ENCODE assay signal across 8 cellular contexts in the genomic region with DNA sequence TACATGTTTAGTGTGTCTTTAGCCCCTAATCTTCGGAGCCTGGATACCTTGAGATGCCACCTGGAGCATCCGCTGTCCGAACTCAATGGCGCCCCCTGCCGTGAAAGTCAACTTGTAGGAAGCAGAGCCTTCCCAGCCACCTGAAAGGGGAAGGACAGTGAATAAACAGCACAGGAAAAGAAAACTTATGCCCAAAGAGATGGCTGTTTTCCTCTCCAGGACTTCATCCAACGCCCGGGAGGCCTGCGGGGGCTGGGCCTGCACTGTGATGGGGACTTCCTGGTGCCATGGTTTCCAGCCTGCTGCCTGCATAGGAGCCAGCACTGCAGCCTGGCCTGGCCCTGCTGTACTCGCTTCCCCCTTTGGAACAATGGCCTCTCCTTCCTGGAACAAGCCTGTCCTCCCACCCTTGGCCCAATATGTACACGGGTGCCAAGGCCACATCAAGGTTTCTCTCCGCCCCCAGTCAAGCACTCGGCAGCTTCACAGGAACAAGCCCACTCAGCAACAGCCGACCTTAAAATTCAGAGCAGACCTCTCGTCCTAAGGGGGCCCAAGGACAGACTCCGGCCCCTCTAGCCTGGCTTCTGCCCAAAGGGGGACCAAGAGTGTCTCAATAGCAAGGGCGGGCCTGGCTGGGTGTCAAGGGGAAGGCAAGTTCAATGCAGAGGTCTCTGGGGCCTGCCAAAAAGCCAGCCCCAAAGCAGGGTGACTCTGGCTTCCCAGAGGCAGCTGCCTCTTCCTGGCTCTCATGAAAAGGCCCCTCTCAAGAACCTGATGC. TPM values are rescaled to one million over a fixed set of nuclear protein-coding genes. Genes with fewer than 3 reads are reported as not detected.
A peak's percentile ranks its signal among the peaks of the same experiment; 100 is the strongest.
DNase-seq lines count a peak whose midpoint lies in the region; ATAC-seq, FAIRE-seq and TF ChIP-seq lines count a peak whose summit lies in the region.

No MANE protein-coding gene starts in this region.

- no TSS peak for BruUV-seq in HepG2 (replicated peaks; lab: Mats Ljungman, UMichigan)

- 29% methylated on average over 13 of the region's 16 CpGs for WGBS in HepG2 (ENCODE audit: low lambda C conversion rate)

- in situ Hi-C loops in HepG2 (cut with HindIII; ENCODE audit: extremely low pct_ligation_motif_present, low pct_unique_long_range_greater_than_20kb): no loop called here

- DNase-seq in EH (ENCODE audit: low read depth) (peak; percentile 36), NCI-H1092 treated with DMSO at 0.1 percent for 48 hours (lab: John Stamatoyannopoulos, UW) (peak; percentile 47), WERI-Rb-1 (peak; percentile 94), bronchial epithelial cell (ENCODE audit: low read depth) (peak; percentile 58), HepG2 (ENCODE audit: low spot score) (peak; percentile 80), GOT3 (lab: John Stamatoyannopoulos, UW) (no peak)
- DNase-seq in stimulated activated CD4-positive, alpha-beta T cell treated with anti-CD3 and anti-CD28 coated beads, TNF-alpha, amount 100 ng/mL, for 48 hours (ENCODE audit: low read depth in 3 of 3): peak; percentile 63 to 84 (median 83)

- peaks cover 7% of the 10 kb centered on the region for H3K79me2 ChIP-seq in HepG2 (ENCODE audit: insufficient read depth, low read length)

- 0 out of 2 replicates have a peak, but pooled peaks cover 2% of the 10 kb centered on the region for H4K20me1 ChIP-seq in HepG2 (ENCODE audit: insufficient read depth, low read length)

- H3K9me3 ChIP-seq in WERI-Rb-1 (ENCODE audit: severe bottlenecking) (no peaks in the 10 kb centered on the region), HepG2 (ENCODE audit: low read length) (no peaks in the 10 kb centered on the region)

- TF ChIP-seq EP300 in HepG2 (IDR thresholded peaks at IDR 0.05; ENCODE audit: low read depth in 2 of 2, low read length in 2 of 2): peak in 1 of 2 experiments; percentile 28; a peak in 1 of 4 replicates
- TF ChIP-seq EP300 in HepG2 (CRISPR knock-in tag; IDR thresholded peaks at IDR 0.05; ENCODE audit: borderline replicate concordance): no peak; the same call in 1 of the 2 replicates

- H3K27ac ChIP-seq in WERI-Rb-1 (no peak overlapping the region; the same call in 1 of the 2 replicates), HepG2 (ENCODE audit: extremely low read length, insufficient read depth, low read length) (peak overlapping the region; percentile 69)

- intact Hi-C loops in HepG2 (cut with micrococcal nuclease; ENCODE audit: unreplicated experiment): no loop called here

- POLR2A ChIA-PET in HepG2 (lab: Yijun Ruan, JAX): interaction anchor here (0.6 to 7.7 kb wide), 18 partner anchors 8 to 181 kb away, joined by 3 to 229 read pairs (median 4); a partner anchor contains a TSS

- H3K4me3 ChIP-seq in WERI-Rb-1 (ENCODE audit: low read depth, low read length) (no peak overlapping the region), bronchial epithelial cell (ENCODE audit: low read depth, low read length) (no peak overlapping the region), HepG2 (replicated peaks in 1 of 3; ENCODE audit: insufficient read depth in 1 of 3, low read depth in 2 of 3, low read length in 3 of 3) (peak overlapping the region in 1 of 3 experiments; percentile 29; a peak in 1 of 6 replicates)

- CTCF ChIA-PET in HepG2 (lab: Yijun Ruan, JAX; ENCODE audit: low intra/inter-chr PET ratio, low total read pairs): interaction anchor here (1.2 to 1.9 kb wide), 3 partner anchors 19 to 28 kb away, joined by 3 to 6 read pairs (median 4); no protein-coding TSS in a partner anchor

- peak overlapping the region; percentile 36 for H3K9ac ChIP-seq in HepG2 (ENCODE audit: insufficient read depth, low read depth, low read length)

- TF ChIP-seq RAD21 in HepG2 (CRISPR knock-in tag; IDR thresholded peaks at IDR 0.05): peak; percentile 51; the same call in 1 of the 2 replicates

- FAIRE-seq in bronchial epithelial cell (lab: Jason Lieb, UNC) (peak; percentile 43), HepG2 (lab: Jason Lieb, UNC) (peak; percentile 40)

- H3K4me1 ChIP-seq in HepG2 (ENCODE audit: insufficient read depth, low read length): peaks cover 68% of the 10 kb centered on the region

- H2AFZ ChIP-seq in HepG2 (ENCODE audit: low read length): no peak overlapping the region

- TF ChIP-seq POLR2A in HepG2 (IDR thresholded peaks at IDR 0.05; ENCODE audit: insufficient read depth in 1 of 2, low read depth in 2 of 2, low read length in 2 of 2): no peak

- H3K36me3 ChIP-seq in WERI-Rb-1 (peaks cover 71% of the 10 kb centered on the region), bronchial epithelial cell (ENCODE audit: control insufficient read depth, insufficient read depth, low read length) (peaks cover 34% of the 10 kb centered on the region), HepG2 (replicated peaks in 1 of 2; ENCODE audit: control insufficient read depth in 1 of 2, insufficient read depth in 2 of 2, low read length in 2 of 2) (peaks cover 9 to 34% of the 10 kb centered on the region in 2 experiments)

- peak overlapping the region; percentile 41 for H3K4me2 ChIP-seq in HepG2 (ENCODE audit: low read depth, low read length)

- TF ChIP-seq CTCF in WERI-Rb-1 (IDR thresholded peaks at IDR 0.05; ENCODE audit: low read depth, low read length): peak; percentile 87
- TF ChIP-seq CTCF in bronchial epithelial cell (IDR thresholded peaks at IDR 0.05; ENCODE audit: insufficient read depth, low read length, severe bottlenecking): peak; percentile 82
- peak; percentile 94 for TF ChIP-seq CTCF in HepG2 (CRISPR knock-in tag; IDR thresholded peaks at IDR 0.05)

- ATAC-seq in HepG2: peak; percentile 12
- ATAC-seq in GM21423 (IDR thresholded peaks at IDR 0.05; ENCODE audit: unreplicated experiment): no peak

- no peaks in the 10 kb centered on the region for H3K27me3 ChIP-seq in WERI-Rb-1 (ENCODE audit: insufficient read depth, low read depth, severe bottlenecking)
- H3K27me3 ChIP-seq in bronchial epithelial cell (ENCODE audit: control insufficient read depth, insufficient read depth, low read length): no peaks in the 10 kb centered on the region
- H3K27me3 ChIP-seq in HepG2 (ENCODE audit: control insufficient read depth in 1 of 2, insufficient read depth in 2 of 2, low read length in 2 of 2): no peaks in the 10 kb centered on the region

RNA-seq across cellular contexts. Expression of a gene that starts 4.5 kb away (rescaled TPM):
- total RNA-seq in bronchial epithelial cell (4.7 and 17.0 TPM in 2 replicates), HepG2 (2016; rRNA removed; fragmentation: Illumina TruSeq; extraction: Trizol) (27.2 and 42.7 TPM in 2 replicates)
- 14.5 and 15.7 TPM in 2 replicates for total RNA-seq in HepG2 (2016; cell fraction: cytosol; rRNA removed; fragmentation: Illumina TruSeq; extraction: Trizol; ENCODE audit: low read depth)
- total RNA-seq in HepG2 (2016; cell fraction: insoluble cytoplasmic fraction; rRNA removed; fragmentation: Illumina TruSeq; extraction: Trizol): 22.9 and 43.4 TPM in 2 replicates
- total RNA-seq in HepG2 (2016; cell fraction: membrane; rRNA removed; fragmentation: Illumina TruSeq; extraction: Trizol): 23.8 and 27.2 TPM in 2 replicates
- 38.7 and 48.5 TPM in 2 replicates for total RNA-seq in HepG2 (2016; cell fraction: nucleus; rRNA removed; fragmentation: Illumina TruSeq; extraction: Trizol)
- 29.7 and 40.0 TPM in 2 replicates for polyA plus RNA-seq in HepG2 (2011; rRNA removed)
- 7.5 and 12.9 TPM in 2 replicates for polyA plus RNA-seq in HepG2 (2011; cell fraction: cytosol; rRNA removed)
- polyA plus RNA-seq in HepG2 (2011; cell fraction: nucleus; rRNA removed): 244 and 327 TPM in 2 replicates
- 21.7 and 27.3 TPM in 2 replicates for polyA plus RNA-seq in HepG2 (2012)
- 6.0 and 6.9 TPM in 2 replicates for polyA plus RNA-seq in HepG2 (2016; cell fraction: cytosol; fragmentation: Illumina TruSeq; extraction: Trizol; ENCODE audit: low read depth)
- polyA plus RNA-seq in HepG2 (2016; cell fraction: insoluble cytoplasmic fraction; fragmentation: Illumina TruSeq; extraction: Trizol; ENCODE audit: low read depth): 21.6 and 29.9 TPM in 2 replicates
- 17.3 and 18.9 TPM in 2 replicates for polyA plus RNA-seq in HepG2 (2016; cell fraction: membrane; fragmentation: Illumina TruSeq; extraction: Trizol; ENCODE audit: low read depth)
- 126 and 127 TPM in 2 replicates for polyA plus RNA-seq in HepG2 (2016; cell fraction: nucleus; fragmentation: Illumina TruSeq; extraction: Trizol; ENCODE audit: insufficient read depth, low read depth)
- 76.6 and 82.7 TPM in 2 replicates for polyA minus RNA-seq in HepG2 (2011; rRNA and poly(A)+ RNA removed; ENCODE audit: low replicate concordance)
- 20.3 and 24.5 TPM in 2 replicates for polyA minus RNA-seq in HepG2 (2011; cell fraction: cytosol; rRNA and poly(A)+ RNA removed)
- 59.1 and 68.5 TPM in 2 replicates for polyA minus RNA-seq in HepG2 (2011; cell fraction: nucleus; rRNA and poly(A)+ RNA removed)

RNA-seq across cellular contexts. Expression of a gene that starts 6.4 kb away (rescaled TPM):
- total RNA-seq in bronchial epithelial cell (17.9 and 20.2 TPM in 2 replicates), HepG2 (2016; rRNA removed; fragmentation: Illumina TruSeq; extraction: Trizol) (28.2 and 29.2 TPM in 2 replicates)
- 15.4 and 19.3 TPM in 2 replicates for total RNA-seq in HepG2 (2016; cell fraction: cytosol; rRNA removed; fragmentation: Illumina TruSeq; extraction: Trizol; ENCODE audit: low read depth)
- 23.5 and 33.2 TPM in 2 replicates for total RNA-seq in HepG2 (2016; cell fraction: insoluble cytoplasmic fraction; rRNA removed; fragmentation: Illumina TruSeq; extraction: Trizol)
- 22.1 and 25.3 TPM in 2 replicates for total RNA-seq in HepG2 (2016; cell fraction: membrane; rRNA removed; fragmentation: Illumina TruSeq; extraction: Trizol)
- total RNA-seq in HepG2 (2016; cell fraction: nucleus; rRNA removed; fragmentation: Illumina TruSeq; extraction: Trizol): 17.9 and 23.5 TPM in 2 replicates
- polyA plus RNA-seq in HepG2 (2011; rRNA removed): 29.5 and 34.6 TPM in 2 replicates
- 24.9 and 26.1 TPM in 2 replicates for polyA plus RNA-seq in HepG2 (2011; cell fraction: cytosol; rRNA removed)
- polyA plus RNA-seq in HepG2 (2011; cell fraction: nucleus; rRNA removed): 77.1 and 77.4 TPM in 2 replicates
- 95.2 and 97.1 TPM in 2 replicates for polyA plus RNA-seq in HepG2 (2012)
- polyA plus RNA-seq in HepG2 (2016; cell fraction: cytosol; fragmentation: Illumina TruSeq; extraction: Trizol; ENCODE audit: low read depth): 14.4 and 17.2 TPM in 2 replicates
- polyA plus RNA-seq in HepG2 (2016; cell fraction: insoluble cytoplasmic fraction; fragmentation: Illumina TruSeq; extraction: Trizol; ENCODE audit: low read depth): 51.6 and 76.7 TPM in 2 replicates
- polyA plus RNA-seq in HepG2 (2016; cell fraction: membrane; fragmentation: Illumina TruSeq; extraction: Trizol; ENCODE audit: low read depth): 27.3 and 29.7 TPM in 2 replicates
- polyA plus RNA-seq in HepG2 (2016; cell fraction: nucleus; fragmentation: Illumina TruSeq; extraction: Trizol; ENCODE audit: insufficient read depth, low read depth): 87.1 and 89.4 TPM in 2 replicates
- polyA minus RNA-seq in HepG2 (2011; rRNA and poly(A)+ RNA removed; ENCODE audit: low replicate concordance): 39.8 and 42.3 TPM in 2 replicates
- polyA minus RNA-seq in HepG2 (2011; cell fraction: cytosol; rRNA and poly(A)+ RNA removed): 35.5 and 39.9 TPM in 2 replicates
- 30.1 and 38.2 TPM in 2 replicates for polyA minus RNA-seq in HepG2 (2011; cell fraction: nucleus; rRNA and poly(A)+ RNA removed)

RNA-seq across cellular contexts. Expression of a gene that starts 29.7 kb away (rescaled TPM):
- 10.5 and 14.6 TPM in 2 replicates for total RNA-seq in bronchial epithelial cell
- 59.7 and 82.0 TPM in 2 replicates for total RNA-seq in HepG2 (2016; rRNA removed; fragmentation: Illumina TruSeq; extraction: Trizol)
- 24.8 and 27.6 TPM in 2 replicates for total RNA-seq in HepG2 (2016; cell fraction: cytosol; rRNA removed; fragmentation: Illumina TruSeq; extraction: Trizol; ENCODE audit: low read depth)
- total RNA-seq in HepG2 (2016; cell fraction: insoluble cytoplasmic fraction; rRNA removed; fragmentation: Illumina TruSeq; extraction: Trizol): 52.0 and 87.1 TPM in 2 replicates
- total RNA-seq in HepG2 (2016; cell fraction: membrane; rRNA removed; fragmentation: Illumina TruSeq; extraction: Trizol): 34.8 and 37.7 TPM in 2 replicates
- total RNA-seq in HepG2 (2016; cell fraction: nucleus; rRNA removed; fragmentation: Illumina TruSeq; extraction: Trizol): 65.7 and 73.6 TPM in 2 replicates
- 33.5 and 45.8 TPM in 2 replicates for polyA plus RNA-seq in HepG2 (2011; rRNA removed)
- 29.2 and 33.8 TPM in 2 replicates for polyA plus RNA-seq in HepG2 (2011; cell fraction: cytosol; rRNA removed)
- polyA plus RNA-seq in HepG2 (2011; cell fraction: nucleus; rRNA removed): 126 and 158 TPM in 2 replicates
- 46.3 and 58.3 TPM in 2 replicates for polyA plus RNA-seq in HepG2 (2012)
- polyA plus RNA-seq in HepG2 (2016; cell fraction: cytosol; fragmentation: Illumina TruSeq; extraction: Trizol; ENCODE audit: low read depth): 11.8 and 13.6 TPM in 2 replicates
- 67.4 and 93.5 TPM in 2 replicates for polyA plus RNA-seq in HepG2 (2016; cell fraction: insoluble cytoplasmic fraction; fragmentation: Illumina TruSeq; extraction: Trizol; ENCODE audit: low read depth)
- polyA plus RNA-seq in HepG2 (2016; cell fraction: membrane; fragmentation: Illumina TruSeq; extraction: Trizol; ENCODE audit: low read depth): 24.7 and 30.6 TPM in 2 replicates
- 129 and 138 TPM in 2 replicates for polyA plus RNA-seq in HepG2 (2016; cell fraction: nucleus; fragmentation: Illumina TruSeq; extraction: Trizol; ENCODE audit: insufficient read depth, low read depth)
- polyA minus RNA-seq in HepG2 (2011; rRNA and poly(A)+ RNA removed; ENCODE audit: low replicate concordance): 24.4 and 64.0 TPM in 2 replicates
- polyA minus RNA-seq in HepG2 (2011; cell fraction: cytosol; rRNA and poly(A)+ RNA removed): 30.4 and 41.4 TPM in 2 replicates
- polyA minus RNA-seq in HepG2 (2011; cell fraction: nucleus; rRNA and poly(A)+ RNA removed): 31.9 and 40.8 TPM in 2 replicates

RNA-seq across cellular contexts. Expression of a gene that starts 48.0 kb away (rescaled TPM):
- total RNA-seq in bronchial epithelial cell (13.2 and 21.1 TPM in 2 replicates), HepG2 (2016; rRNA removed; fragmentation: Illumina TruSeq; extraction: Trizol) (22.4 and 24.6 TPM in 2 replicates)
- total RNA-seq in HepG2 (2016; cell fraction: cytosol; rRNA removed; fragmentation: Illumina TruSeq; extraction: Trizol; ENCODE audit: low read depth): 3.6 and 3.8 TPM in 2 replicates
- total RNA-seq in HepG2 (2016; cell fraction: insoluble cytoplasmic fraction; rRNA removed; fragmentation: Illumina TruSeq; extraction: Trizol): 23.0 and 23.6 TPM in 2 replicates
- 8.9 and 9.0 TPM in 2 replicates for total RNA-seq in HepG2 (2016; cell fraction: membrane; rRNA removed; fragmentation: Illumina TruSeq; extraction: Trizol)
- total RNA-seq in HepG2 (2016; cell fraction: nucleus; rRNA removed; fragmentation: Illumina TruSeq; extraction: Trizol): 11.5 and 14.9 TPM in 2 replicates
- polyA plus RNA-seq in HepG2 (2011; rRNA removed): 10.3 and 15.2 TPM in 2 replicates
- polyA plus RNA-seq in HepG2 (2011; cell fraction: cytosol; rRNA removed): 10.5 and 11.9 TPM in 2 replicates
- 14.3 and 15.6 TPM in 2 replicates for polyA plus RNA-seq in HepG2 (2011; cell fraction: nucleus; rRNA removed)
- 9.0 and 10.3 TPM in 2 replicates for polyA plus RNA-seq in HepG2 (2012)
- 2.4 and 2.5 TPM in 2 replicates for polyA plus RNA-seq in HepG2 (2016; cell fraction: cytosol; fragmentation: Illumina TruSeq; extraction: Trizol; ENCODE audit: low read depth)
- 18.6 and 20.0 TPM in 2 replicates for polyA plus RNA-seq in HepG2 (2016; cell fraction: insoluble cytoplasmic fraction; fragmentation: Illumina TruSeq; extraction: Trizol; ENCODE audit: low read depth)
- polyA plus RNA-seq in HepG2 (2016; cell fraction: membrane; fragmentation: Illumina TruSeq; extraction: Trizol; ENCODE audit: low read depth): 5.1 and 5.7 TPM in 2 replicates
- 31.5 and 31.7 TPM in 2 replicates for polyA plus RNA-seq in HepG2 (2016; cell fraction: nucleus; fragmentation: Illumina TruSeq; extraction: Trizol; ENCODE audit: insufficient read depth, low read depth)
- polyA minus RNA-seq in HepG2 (2011; rRNA and poly(A)+ RNA removed; ENCODE audit: low replicate concordance): 13.4 and 15.0 TPM in 2 replicates
- 8.8 and 8.9 TPM in 2 replicates for polyA minus RNA-seq in HepG2 (2011; cell fraction: cytosol; rRNA and poly(A)+ RNA removed)
- 4.0 and 5.3 TPM in 2 replicates for polyA minus RNA-seq in HepG2 (2011; cell fraction: nucleus; rRNA and poly(A)+ RNA removed)

RNA-seq across cellular contexts. Expression of a gene that starts 56.0 kb away (rescaled TPM):
- 27.4 and 31.7 TPM in 2 replicates for total RNA-seq in bronchial epithelial cell
- 88.8 and 125 TPM in 2 replicates for total RNA-seq in HepG2 (2016; rRNA removed; fragmentation: Illumina TruSeq; extraction: Trizol)
- total RNA-seq in HepG2 (2016; cell fraction: cytosol; rRNA removed; fragmentation: Illumina TruSeq; extraction: Trizol; ENCODE audit: low read depth): 53.2 and 53.6 TPM in 2 replicates
- 73.5 and 128 TPM in 2 replicates for total RNA-seq in HepG2 (2016; cell fraction: insoluble cytoplasmic fraction; rRNA removed; fragmentation: Illumina TruSeq; extraction: Trizol)
- 62.4 and 67.5 TPM in 2 replicates for total RNA-seq in HepG2 (2016; cell fraction: membrane; rRNA removed; fragmentation: Illumina TruSeq; extraction: Trizol)
- total RNA-seq in HepG2 (2016; cell fraction: nucleus; rRNA removed; fragmentation: Illumina TruSeq; extraction: Trizol): 71.0 and 89.4 TPM in 2 replicates
- 83.7 and 91.0 TPM in 2 replicates for polyA plus RNA-seq in HepG2 (2011; rRNA removed)
- polyA plus RNA-seq in HepG2 (2011; cell fraction: cytosol; rRNA removed): 36.5 and 58.7 TPM in 2 replicates
- 354 and 357 TPM in 2 replicates for polyA plus RNA-seq in HepG2 (2011; cell fraction: nucleus; rRNA removed)
- 56.1 and 67.2 TPM in 2 replicates for polyA plus RNA-seq in HepG2 (2012)
- polyA plus RNA-seq in HepG2 (2016; cell fraction: cytosol; fragmentation: Illumina TruSeq; extraction: Trizol; ENCODE audit: low read depth): 36.0 and 42.4 TPM in 2 replicates
- polyA plus RNA-seq in HepG2 (2016; cell fraction: insoluble cytoplasmic fraction; fragmentation: Illumina TruSeq; extraction: Trizol; ENCODE audit: low read depth): 69.7 and 88.6 TPM in 2 replicates
- 48.5 and 49.3 TPM in 2 replicates for polyA plus RNA-seq in HepG2 (2016; cell fraction: membrane; fragmentation: Illumina TruSeq; extraction: Trizol; ENCODE audit: low read depth)
- polyA plus RNA-seq in HepG2 (2016; cell fraction: nucleus; fragmentation: Illumina TruSeq; extraction: Trizol; ENCODE audit: insufficient read depth, low read depth): 191 and 212 TPM in 2 replicates
- polyA minus RNA-seq in HepG2 (2011; rRNA and poly(A)+ RNA removed; ENCODE audit: low replicate concordance): 110 and 142 TPM in 2 replicates
- 44.8 and 58.7 TPM in 2 replicates for polyA minus RNA-seq in HepG2 (2011; cell fraction: cytosol; rRNA and poly(A)+ RNA removed)
- 57.4 and 57.8 TPM in 2 replicates for polyA minus RNA-seq in HepG2 (2011; cell fraction: nucleus; rRNA and poly(A)+ RNA removed)
